ENCODE assay signal across 9 cellular contexts in the genomic region with DNA sequence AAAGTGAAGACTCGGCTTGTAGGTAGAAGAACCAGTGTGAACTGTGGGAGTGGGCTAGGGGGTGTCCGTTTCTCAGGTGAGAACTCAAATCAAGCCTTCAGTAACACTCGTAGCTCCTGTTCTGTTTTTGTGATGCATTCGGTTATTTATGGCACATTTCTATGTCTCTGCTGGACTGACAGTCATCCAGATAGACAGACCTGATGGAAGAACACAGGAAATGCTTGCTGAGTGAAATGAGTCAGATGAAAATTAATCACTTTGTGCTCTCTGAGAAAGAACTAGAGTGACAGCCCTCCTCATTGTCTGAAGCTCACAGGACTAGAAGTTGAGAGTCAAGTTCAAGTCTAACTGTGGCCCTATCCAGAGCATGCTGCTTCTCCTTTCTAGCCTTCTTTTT.
DNase-seq lines count a peak whose midpoint lies in the region; ATAC-seq and TF ChIP-seq lines count a peak whose summit lies in the region.
"Had no signal": no experiment of that assay in that cellular context is flagged by ENCODE, and none has a peak within 500 bp of the region (broad histone marks: within the 10 kb centered on the region; RNA-seq: fewer than 3 reads in every experiment).

No MANE protein-coding gene starts in this region.

- peak; percentile 95 for ATAC-seq in GM18520 (IDR thresholded peaks at IDR 0.05; ENCODE audit: unreplicated experiment)
- ATAC-seq in GM21619 (IDR thresholded peaks at IDR 0.05; ENCODE audit: unreplicated experiment): peak; percentile 96
- peak; percentile 97 for ATAC-seq in HG03558 (IDR thresholded peaks at IDR 0.05; ENCODE audit: extremely low read depth, unreplicated experiment)
- ATAC-seq: HCT116 had no signal

- no peak for TF ChIP-seq CTCF in foreskin fibroblast (IDR thresholded peaks at IDR 0.05; ENCODE audit: low read depth, low read length)

- no peak overlapping the region for H3K4me3 ChIP-seq in foreskin fibroblast (ENCODE audit: low read depth in 1 of 2, low read length in 2 of 2)

- DNase-seq in foreskin fibroblast (peak; percentile 12 to 36), cerebellar cortex (ENCODE audit: low spot score) (no peak), NCI-H446 (lab: John Stamatoyannopoulos, UW) (no peak), NCI-H2196 treated with DMSO at 0.1 percent for 48 hours (lab: John Stamatoyannopoulos, UW; ENCODE audit: unreplicated experiment) (no peak), NCI-H2171 treated with DMSO at 0.1 percent for 48 hours (lab: John Stamatoyannopoulos, UW) (no peak)

Comparison
In these comparisons a context has a peak if more than half of its experiments do, and no peak if none do; other contexts are left out.
1. DNase-seq: peak in foreskin fibroblast (2 of 2); none in cerebellar cortex (single experiment), NCI-H446 (0 of 2), NCI-H2196 treated with DMSO at 0.1 percent for 48 hours (single experiment) and NCI-H2171 treated with DMSO at 0.1 percent for 48 hours (single experiment).
2. Peak in every context shown above with its lines, with median percentiles within 50 percentile points of each other: ATAC-seq.